ENCODE assay signal across 8 cellular contexts in the genomic region with DNA sequence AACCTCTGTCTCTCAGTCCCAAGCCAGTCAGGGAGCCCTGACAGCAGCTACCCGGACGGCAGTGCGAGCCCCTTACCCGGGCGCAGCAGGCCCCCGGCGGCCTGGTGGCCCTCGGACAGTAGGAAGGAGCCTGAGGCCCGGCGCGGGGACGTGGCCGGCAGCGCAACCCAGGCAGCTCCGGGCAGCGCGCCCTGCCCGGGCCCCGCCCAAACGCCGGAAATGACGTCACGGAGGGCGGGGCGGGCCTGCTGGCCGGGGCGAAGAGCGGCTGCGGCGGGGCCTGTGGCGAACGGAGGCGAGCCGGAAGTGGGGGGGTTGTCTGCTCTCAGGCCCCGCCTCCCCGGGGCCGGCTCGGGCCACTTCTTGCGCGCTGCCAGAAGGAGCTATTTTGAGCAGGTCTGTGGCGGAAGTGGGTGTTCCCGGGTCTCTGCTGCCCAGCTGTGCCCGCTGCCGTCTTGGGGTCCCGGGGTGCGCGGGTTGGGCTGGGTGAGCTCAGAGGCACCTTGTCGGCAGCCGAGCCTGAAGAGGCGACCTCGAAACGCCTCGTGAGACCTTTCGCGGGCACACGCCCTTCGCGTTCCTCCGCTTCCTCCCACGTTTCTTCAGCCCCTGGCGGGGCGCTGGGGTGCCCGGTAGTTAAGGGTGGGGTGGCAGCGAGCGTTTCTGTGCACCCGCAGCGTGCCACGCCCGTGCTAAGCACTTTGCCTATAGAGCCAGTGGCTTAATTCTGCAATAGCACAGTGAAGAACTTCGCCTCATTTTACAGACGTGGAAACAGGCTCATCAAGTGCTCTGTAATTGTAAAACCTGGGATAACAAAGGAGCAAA. TPM values are rescaled to one million over a fixed set of nuclear protein-coding genes. Genes with fewer than 3 reads are reported as not detected.
DNase-seq lines count a peak whose midpoint lies in the region; ATAC-seq, FAIRE-seq and TF ChIP-seq lines count a peak whose summit lies in the region.

A gene (minus strand): TSS at position 193 of the 828 bp plus-strand sequence. CDS start 8,206 bp downstream, outside the sequence.

- DNase-seq in NCI-H2029 treated with DMSO at 0.1 percent for 48 hours (lab: John Stamatoyannopoulos, UW), result peak; percentile 84
- DNase-seq in T-helper 22 cell (ENCODE audit: low read depth), result peak; percentile 90
- DNase-seq in astrocyte (ENCODE audit: low read depth), result peak; percentile 79
- DNase-seq in hepatic stellate cell (ENCODE audit: low spot score), result peak; percentile 97
- peak; percentile 74 for DNase-seq in renal cortical epithelial cell (ENCODE audit: low read depth)
- DNase-seq in aorta, result peak; percentile 97 to 98

- no peak for TF ChIP-seq CTCF in astrocyte (IDR thresholded peaks at IDR 0.05; ENCODE audit: insufficient read depth, low read depth, low read length)

- H3K4me2 ChIP-seq in astrocyte (ENCODE audit: low read length), result peak within 1 kb of the TSS; percentile 89

- H3K36me3 Mint-ChIP-seq in astrocyte (ENCODE audit: low read depth, unreplicated experiment), result peaks cover 11% of the 10 kb centered on the region

- peaks cover 47% of the 10 kb centered on the region for H3K79me2 ChIP-seq in astrocyte (ENCODE audit: insufficient read depth, low read length)

- ATAC-seq in GM18508 (IDR thresholded peaks at IDR 0.05; ENCODE audit: insufficient read depth, unreplicated experiment), result peak; percentile 33
- peak; percentile 74 for ATAC-seq in HG02981 (IDR thresholded peaks at IDR 0.05; ENCODE audit: unreplicated experiment)
- peak; percentile 98 for ATAC-seq in aorta (ENCODE audit: low FRiP score)

- H3K9ac ChIP-seq in astrocyte (ENCODE audit: low read length), result peak within 1 kb of the TSS; percentile 99

- H3K36me3 ChIP-seq in astrocyte (ENCODE audit: insufficient read depth, low read length) (peaks cover 7% of the 10 kb centered on the region), aorta (ENCODE audit: control insufficient read depth in 1 of 2, insufficient read depth in 2 of 2, low read length in 1 of 2) (peaks cover 0 to 3% of the 10 kb centered on the region in 2 donors)

- H3K4me1 ChIP-seq in astrocyte (ENCODE audit: insufficient read depth, low read length) (peaks cover 18% of the 10 kb centered on the region), aorta (ENCODE audit: control insufficient read depth in 1 of 2, insufficient read depth in 2 of 2, low read length in 2 of 2) (peaks cover 0 to 3% of the 10 kb centered on the region in 2 donors)

- no peaks in the 10 kb centered on the region for H3K9me3 Mint-ChIP-seq in astrocyte (ENCODE audit: unreplicated experiment)

- no peaks in the 10 kb centered on the region for H3K27me3 ChIP-seq in astrocyte (ENCODE audit: insufficient read depth, low read length)
- no peaks in the 10 kb centered on the region for H3K27me3 ChIP-seq in aorta (ENCODE audit: control insufficient read depth in 1 of 2, insufficient read depth in 2 of 2, low read length in 1 of 2)

- peaks cover 25% of the 10 kb centered on the region for H3K4me1 Mint-ChIP-seq in astrocyte (ENCODE audit: low read depth, unreplicated experiment)

- intact Hi-C loops in aorta (cut with DNase I), result loop anchor here (1.0 to 10.0 kb wide), 3 partner anchors 40 to 112 kb away; a partner anchor contains a TSS

- FAIRE-seq in astrocyte (lab: Jason Lieb, UNC), result no peak

- no peaks in the 10 kb centered on the region for H3K27me3 Mint-ChIP-seq in astrocyte (ENCODE audit: low read depth, unreplicated experiment)

- H2AFZ ChIP-seq in astrocyte (ENCODE audit: low read depth, low read length), result peak within 1 kb of the TSS; percentile 98

- H3K4me3 ChIP-seq in astrocyte (ENCODE audit: insufficient read depth, low read depth, low read length), result peak within 1 kb of the TSS; percentile 93
- H3K4me3 ChIP-seq in aorta (ENCODE audit: low read length in 2 of 2), result peak within 1 kb of the TSS; percentile 75 to 79

- H3K27ac ChIP-seq in astrocyte (ENCODE audit: low read depth, low read length) (peak within 1 kb of the TSS; percentile 94), aorta (ENCODE audit: low read depth in 1 of 2, low read length in 2 of 2) (peak within 1 kb of the TSS; percentile 87 to 90)

- no peaks in the 10 kb centered on the region for H3K9me3 ChIP-seq in astrocyte (ENCODE audit: insufficient read depth, low read depth, low read length)
- H3K9me3 ChIP-seq in aorta (ENCODE audit: control insufficient read depth, low read length), result no peaks in the 10 kb centered on the region

- peak within 1 kb of the TSS; percentile 97 for H3K27ac Mint-ChIP-seq in astrocyte (ENCODE audit: unreplicated experiment)

- 0 to 1% methylated on average over 65 to 71 of the region's 71 CpGs for WGBS in aorta, 2 donors

- peaks cover 36% of the 10 kb centered on the region for H4K20me1 ChIP-seq in astrocyte (ENCODE audit: insufficient read depth, low read length)

- peak within 1 kb of the TSS; percentile 99 for H3K4me3 Mint-ChIP-seq in astrocyte (ENCODE audit: unreplicated experiment)

RNA-seq across cellular contexts. Expression of the gene that starts here (rescaled TPM):
- total RNA-seq in astrocyte (79.8 and 83.5 TPM in 2 replicates), renal cortical epithelial cell (13.5 and 20.8 TPM in 2 replicates), aorta (10 to 100 TPM; 48.9 to 65.5 TPM)
- 10 to 100 TPM; 37.7 to 39.1 TPM for polyA plus RNA-seq in aorta

Comparison
In these comparisons a context has a peak if more than half of its experiments do, and no peak if none do; other contexts are left out.
1. Peak in every context shown above with its lines: DNase-seq, ATAC-seq, H3K4me3 ChIP-seq and H3K27ac ChIP-seq.
2. ATAC-seq: peak in every context shown above with its lines; median percentile 98 in aorta; 74 in HG02981; 33 in GM18508.